Comparison of ENCODE assay signal across 21 cellular contexts in the genomic region with DNA sequence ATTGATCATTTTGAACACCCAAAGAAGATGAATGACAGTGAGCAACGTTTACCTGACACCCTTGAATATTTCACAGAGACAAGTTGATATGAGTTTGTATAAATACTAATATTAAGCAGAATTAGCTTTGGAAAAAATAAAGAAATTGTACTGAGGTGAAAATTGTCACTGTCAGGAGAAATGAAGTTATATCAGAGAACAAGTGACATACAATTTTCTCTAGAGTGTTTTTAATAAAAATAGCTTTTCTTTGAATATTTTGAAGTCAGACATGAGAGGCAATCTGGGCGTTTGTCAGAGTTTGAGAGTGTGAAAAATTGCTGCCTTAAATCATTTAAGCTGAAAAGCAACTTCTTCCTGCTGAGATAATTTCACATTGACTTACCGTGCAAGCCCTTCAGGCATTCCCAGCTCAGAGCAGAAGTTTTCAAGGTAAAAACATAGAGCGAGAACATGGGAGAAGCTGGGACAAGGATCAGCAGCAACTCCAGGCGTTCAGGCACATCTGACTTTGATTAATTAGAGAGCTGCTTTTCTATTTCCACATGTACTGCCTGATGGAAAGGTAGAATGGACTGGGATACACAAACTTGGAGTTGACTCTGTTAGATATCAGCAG.
"Had no signal": no experiment of that assay in that cellular context is flagged by ENCODE, and none has a peak within 500 bp of the region (broad histone marks: within the 10 kb centered on the region; RNA-seq: fewer than 3 reads in every experiment).

No MANE protein-coding gene starts in this region.

- ATAC-seq: activated CD4-positive, alpha-beta T cell treated with anti-CD3 and anti-CD28 coated beads for 36 hours; activated T-cell treated with anti-CD3 and anti-CD28 coated beads, Interleukin-2, amount 50 U/mL, for 4 hours; left lung; naive thymus-derived CD4-positive, alpha-beta T cell; T-helper 17 cell had no signal

- H3K9me3 ChIP-seq: colonic mucosa, esophagus squamous epithelium, left lung, spleen, thoracic aorta, upper lobe of left lung had no signal

- H3K4me1 ChIP-seq: colonic mucosa, esophagus squamous epithelium, left lung, spleen, upper lobe of left lung had no signal

- H3K27ac ChIP-seq: colonic mucosa, esophagus squamous epithelium, left lung, spleen, thoracic aorta, upper lobe of left lung had no signal

- DNase-seq: activated B cell treated with CpG ODN at 0.5 μM for 24 hours; activated CD4-positive, alpha-beta T cell treated with anti-CD3 and anti-CD28 coated beads for 36 hours; activated CD4-positive, alpha-beta T cell treated with anti-CD3 and anti-CD28 coated beads, Interleukin-2, amount 50 U/mL, for 4 hours; activated CD8-positive, alpha-beta memory T cell treated with anti-CD3 and anti-CD28 coated beads for 24 hours; activated CD8-positive, alpha-beta memory T cell treated with anti-CD3 and anti-CD28 coated beads, Interleukin-2, amount 50 U/mL, for 4 hours; activated naive CD4-positive, alpha-beta T cell; activated naive CD8-positive, alpha-beta T cell treated with anti-CD3 and anti-CD28 coated beads for 36 hours; activated T-cell treated with anti-CD3 and anti-CD28 coated beads, Interleukin-2, amount 50 U/mL, for 4 hours; amniotic stem cell; colonic mucosa; endodermal cell; esophagus squamous epithelium; left lung; naive thymus-derived CD4-positive, alpha-beta T cell; spleen; stimulated activated CD4-positive, alpha-beta T cell treated with anti-CD3 and anti-CD28 coated beads, Interleukin-4, amount 100 ng/mL, for 1 hour; stimulated activated naive CD4-positive, alpha-beta T cell treated with Interleukin-2 at 50 U/mL for 16 hours; T-helper 17 cell; upper lobe of left lung had no signal

- H3K27me3 ChIP-seq: colonic mucosa, esophagus squamous epithelium, left lung, upper lobe of left lung had no signal

- H3K4me3 ChIP-seq: colonic mucosa, esophagus squamous epithelium, left lung, lung, spleen, thoracic aorta, upper lobe of left lung had no signal

- H3K36me3 ChIP-seq: colonic mucosa, esophagus squamous epithelium, left lung, spleen, thoracic aorta, upper lobe of left lung had no signal
